In the genomic region with DNA sequence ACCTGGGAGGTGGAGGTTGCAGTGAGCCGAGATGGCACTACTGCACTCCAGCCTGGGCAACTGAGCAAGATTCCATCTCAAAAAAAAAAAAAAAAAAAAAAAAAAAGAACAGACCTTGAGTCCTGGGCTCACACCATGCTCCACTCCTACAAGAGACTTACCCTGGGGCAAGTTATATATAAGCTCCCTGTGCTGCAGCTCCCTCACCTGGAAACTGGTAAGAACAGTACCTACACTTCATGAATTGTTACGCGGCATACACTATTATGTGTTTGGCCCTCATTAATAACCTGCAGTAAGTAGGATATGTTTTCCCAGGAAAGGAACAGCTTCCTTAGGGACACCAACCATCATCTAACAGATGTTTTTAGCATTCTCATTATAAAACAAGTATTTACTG, we compare ENCODE assay signal across 16 cellular contexts.
DNase-seq lines count a peak whose midpoint lies in the region; ATAC-seq, FAIRE-seq and TF ChIP-seq lines count a peak whose summit lies in the region.
"Had no signal": no experiment of that assay in that cellular context is flagged by ENCODE, and none has a peak within 500 bp of the region (broad histone marks: within the 10 kb centered on the region; RNA-seq: fewer than 3 reads in every experiment).

No MANE protein-coding gene starts in this region.

- intact Hi-C loops in HepG2 (cut with micrococcal nuclease; ENCODE audit: unreplicated experiment): no loop called here
- intact Hi-C loops in right lobe of liver (cut with DNase I): no loop called here
- intact Hi-C loops in PC-3 (cut with micrococcal nuclease): loop anchor here (1.0 kb wide), 1 partner anchor 53 kb away; no protein-coding TSS in a partner anchor
- intact Hi-C loops in left ventricle myocardium superior (cut with micrococcal nuclease): no loop called here
- intact Hi-C loops in esophagus squamous epithelium (cut with DNase I): loop anchor here (5.0 kb wide), 1 partner anchor 53 kb away; no protein-coding TSS in a partner anchor

- peaks cover 11% of the 10 kb centered on the region; the same call in 1 of the 2 replicates for H3K4me1 ChIP-seq in HepG2 (ENCODE audit: insufficient read depth, low read length)
- H3K4me1 ChIP-seq in right lobe of liver: no peaks in the 10 kb centered on the region
- H3K4me1 ChIP-seq in PC-3 (ENCODE audit: insufficient read depth, low read length): no peaks in the 10 kb centered on the region
- H3K4me1 ChIP-seq in esophagus squamous epithelium: no peaks in the 10 kb centered on the region

- POLR2A ChIA-PET in HepG2 (lab: Yijun Ruan, JAX) (no interaction called here), PC-3 (lab: Charles Lee; ENCODE audit: unreplicated experiment) (no interaction called here)

- BruUV-seq in HepG2 (replicated peaks; lab: Mats Ljungman, UMichigan) (no TSS peak), PC-3 (replicated peaks; lab: Mats Ljungman, UMichigan) (no TSS peak)

- H3K4me2 ChIP-seq in HepG2 (ENCODE audit: low read depth, low read length): no peak overlapping the region
- H3K4me2 ChIP-seq in PC-3 (ENCODE audit: low read length): no peak overlapping the region
- H3K4me2 ChIP-seq: BLaER1 had no signal

- H3K27me3 ChIP-seq in HepG2 (ENCODE audit: control insufficient read depth in 1 of 2, insufficient read depth in 2 of 2, low read length in 2 of 2): no peaks in the 10 kb centered on the region; a peak in 1 of 5 replicates
- no peaks in the 10 kb centered on the region for H3K27me3 ChIP-seq in right lobe of liver
- H3K27me3 ChIP-seq in PC-3 (ENCODE audit: low read length): no peaks in the 10 kb centered on the region
- H3K27me3 ChIP-seq in esophagus squamous epithelium: no peaks in the 10 kb centered on the region
- H3K27me3 ChIP-seq: BLaER1, MG63 had no signal

- no peak for TF ChIP-seq RAD21 in HepG2 (CRISPR knock-in tag; IDR thresholded peaks at IDR 0.05)

- no peaks in the 10 kb centered on the region for H3K9me3 ChIP-seq in HepG2 (ENCODE audit: low read length)
- no peaks in the 10 kb centered on the region for H3K9me3 ChIP-seq in right lobe of liver
- no peaks in the 10 kb centered on the region for H3K9me3 ChIP-seq in PC-3 (ENCODE audit: low read length)
- no peaks in the 10 kb centered on the region for H3K9me3 ChIP-seq in esophagus squamous epithelium
- H3K9me3 ChIP-seq: BLaER1, MG63 had no signal

- H3K36me3 ChIP-seq in HepG2 (replicated peaks in 1 of 2; ENCODE audit: control insufficient read depth in 1 of 2, insufficient read depth in 2 of 2, low read length in 2 of 2): no peaks in the 10 kb centered on the region
- H3K36me3 ChIP-seq in right lobe of liver: no peaks in the 10 kb centered on the region
- H3K36me3 ChIP-seq in PC-3 (ENCODE audit: low read depth, low read length): no peaks in the 10 kb centered on the region
- no peaks in the 10 kb centered on the region for H3K36me3 ChIP-seq in esophagus squamous epithelium
- H3K36me3 ChIP-seq: BLaER1, MG63 had no signal

- H4K20me1 ChIP-seq in HepG2 (ENCODE audit: insufficient read depth, low read length) (no peaks in the 10 kb centered on the region), PC-3 (ENCODE audit: low read length) (no peaks in the 10 kb centered on the region)
- H4K20me1 ChIP-seq: BLaER1 had no signal

- no peak for DNase-seq in HepG2 (ENCODE audit: low spot score)
- no peak for DNase-seq in right lobe of liver
- DNase-seq in PC-3: peak; percentile 58
- no peak for DNase-seq in left ventricle myocardium superior
- DNase-seq in erythroblast (lab: John Stamatoyannopoulos, UW): no peak
- no peak for DNase-seq in NCI-H1105 (lab: John Stamatoyannopoulos, UW)
- DNase-seq in cerebellar nuclear complex (lab: John Stamatoyannopoulos, UW): no peak
- no peak for DNase-seq in esophagus squamous epithelium (lab: John Stamatoyannopoulos, UW)
- DNase-seq: activated B cell treated with CpG ODN at 0.5 μM for 24 hours; activated CD8-positive, alpha-beta memory T cell treated with anti-CD3 and anti-CD28 coated beads, Interleukin-2, amount 10 ng/mL, durations not matched to agents 7 days and 5 days; activated naive CD4-positive, alpha-beta T cell; MG63; posterior cingulate gyrus; substantia nigra had no signal

- FAIRE-seq in HepG2 (lab: Jason Lieb, UNC): no peak
- FAIRE-seq: frontal cortex had no signal

- ATAC-seq in HepG2 (peak; percentile 29; the same call in 2 of the 3 replicates), right lobe of liver (no peak), PC-3 (peak; percentile 63), left ventricle myocardium superior (peak; percentile 72)
- ATAC-seq: activated CD8-positive, alpha-beta memory T cell treated with anti-CD3 and anti-CD28 coated beads, Interleukin-2, amount 10 ng/mL, durations not matched to agents 7 days and 5 days had no signal

- WGBS in HepG2 (ENCODE audit: low lambda C conversion rate): 81% methylated on average over 3 of the region's 3 CpGs
- 69% methylated on average over 3 of the region's 3 CpGs for WGBS in right lobe of liver (ENCODE audit: insufficient coverage, low coverage, low lambda C conversion rate, missing lambda C conversion rate)
- WGBS in esophagus squamous epithelium, 2 donors: 94 to 100% methylated on average over 3 of the region's 3 CpGs

- H3K79me2 ChIP-seq in HepG2 (ENCODE audit: insufficient read depth, low read length) (no peaks in the 10 kb centered on the region), PC-3 (ENCODE audit: low read length) (no peaks in the 10 kb centered on the region)

- in situ Hi-C loops in HepG2 (cut with HindIII; ENCODE audit: extremely low pct_ligation_motif_present, low pct_unique_long_range_greater_than_20kb): no loop called here

- H3K9ac ChIP-seq in HepG2 (ENCODE audit: insufficient read depth, low read depth, low read length) (no peak overlapping the region), PC-3 (ENCODE audit: low read length) (no peak overlapping the region)
- H3K9ac ChIP-seq: BLaER1 had no signal

- TF ChIP-seq EP300 in HepG2 (IDR thresholded peaks at IDR 0.05; ENCODE audit: low read depth in 2 of 2, low read length in 2 of 2) (no peak), HepG2 (CRISPR knock-in tag; IDR thresholded peaks at IDR 0.05; ENCODE audit: borderline replicate concordance) (no peak)

- H2AFZ ChIP-seq in HepG2 (ENCODE audit: low read length) (no peak overlapping the region), PC-3 (ENCODE audit: low read length) (no peak overlapping the region)

- CTCF ChIA-PET in HepG2 (lab: Yijun Ruan, JAX; ENCODE audit: low intra/inter-chr PET ratio, low total read pairs): no interaction called here
- CTCF ChIA-PET in PC-3 (lab: Charles Lee): interaction anchor here (1.0 kb wide), 1 partner anchor 53 kb away, joined by 8 read pairs; no protein-coding TSS in a partner anchor

- TF ChIP-seq POLR2A in HepG2 (IDR thresholded peaks at IDR 0.05; ENCODE audit: insufficient read depth in 1 of 2, low read depth in 2 of 2, low read length in 2 of 2) (no peak), right lobe of liver (IDR thresholded peaks at IDR 0.05) (no peak), erythroblast (IDR thresholded peaks at IDR 0.05; ENCODE audit: low read length) (no peak), esophagus squamous epithelium (IDR thresholded peaks at IDR 0.05) (no peak)

- no peak overlapping the region for H3K4me3 ChIP-seq in HepG2 (replicated peaks in 1 of 3; ENCODE audit: insufficient read depth in 1 of 3, low read depth in 2 of 3, low read length in 3 of 3)
- no peak overlapping the region for H3K4me3 ChIP-seq in right lobe of liver
- no peak overlapping the region for H3K4me3 ChIP-seq in PC-3 (ENCODE audit: low read length)
- no peak overlapping the region for H3K4me3 ChIP-seq in esophagus squamous epithelium
- H3K4me3 ChIP-seq: BLaER1, MG63 had no signal

- no peaks in the 10 kb centered on the region for H3F3A ChIP-seq in PC-3 (ENCODE audit: low read length, unreplicated experiment)

- H3K27ac ChIP-seq in HepG2 (ENCODE audit: extremely low read length, insufficient read depth, low read length) (no peak overlapping the region), right lobe of liver (no peak overlapping the region), PC-3 (ENCODE audit: low read length) (no peak overlapping the region), esophagus squamous epithelium (no peak overlapping the region)
- H3K27ac ChIP-seq: BLaER1 had no signal

- peak; percentile 33; the same call in 1 of the 2 replicates for TF ChIP-seq CTCF in HepG2 (CRISPR knock-in tag; IDR thresholded peaks at IDR 0.05)
- TF ChIP-seq CTCF in right lobe of liver (IDR thresholded peaks at IDR 0.05): no peak
- TF ChIP-seq CTCF in PC-3 (conservative IDR thresholded peaks at IDR 0.05; ENCODE audit: low read depth, low read length): peak; percentile 55
- TF ChIP-seq CTCF in esophagus squamous epithelium (IDR thresholded peaks at IDR 0.05): peak in 2 of 6 experiments; percentile 26 to 48

- H3K9me2 ChIP-seq in PC-3 (replicated peaks; ENCODE audit: low read length): no peaks in the 10 kb centered on the region

TF ChIP-seq in HepG2, 621 proteins besides CTCF, POLR2A, EP300 and RAD21:
- peak; percentile 25 for TF ChIP-seq STAG1 (CRISPR knock-in tag; IDR thresholded peaks at IDR 0.05)
- TF ChIP-seq PTBP1 (IDR thresholded peaks at IDR 0.05; ENCODE audit: low read depth, low read length, poor library complexity, severe bottlenecking): no peak

Comparison
In these comparisons a context has a peak if more than half of its experiments do, and no peak if none do; other contexts are left out.
1. ATAC-seq: peak in HepG2 (single experiment), PC-3 (single experiment) and left ventricle myocardium superior (single experiment); none in right lobe of liver (0 of 4).
2. CTCF ChIP-seq: peak in HepG2 (single experiment) and PC-3 (single experiment); none in right lobe of liver (0 of 4).
3. intact Hi-C loops: an anchor here in PC-3 (1.0 kb wide) and esophagus squamous epithelium (5.0 kb wide); none called in HepG2, right lobe of liver and left ventricle myocardium superior.